In genomic region chr3:139132976-139133375, GRCh38 we compare ENCODE assay signal across 21 cellular contexts.
"Had no signal": no experiment of that assay in that cellular context is flagged by ENCODE, and none has a peak within 500 bp of the region (broad histone marks: within the 10 kb centered on the region; RNA-seq: fewer than 3 reads in every experiment).

No MANE protein-coding gene starts in this region.

- FAIRE-seq: keratinocyte had no signal

- H3K4me1 ChIP-seq: gastrocnemius medialis, lower lobe of right lung, prostate gland, right atrium auricular region, sigmoid colon, stomach, thyroid gland had no signal

- H3K9me3 ChIP-seq: gastrocnemius medialis, lower lobe of right lung, prostate gland, right atrium auricular region, sigmoid colon, stomach, thyroid gland had no signal

- H3K27ac ChIP-seq: dorsolateral prefrontal cortex, gastrocnemius medialis, lower lobe of right lung, prostate gland, right atrium auricular region, sigmoid colon, stomach, thyroid gland had no signal

- H3K4me3 ChIP-seq: dorsolateral prefrontal cortex, gastrocnemius medialis, lower lobe of right lung, prostate gland, right atrium auricular region, sigmoid colon, stomach, thyroid gland had no signal

- H3K27me3 ChIP-seq: dorsolateral prefrontal cortex, gastrocnemius medialis, right atrium auricular region, sigmoid colon, stomach, thyroid gland had no signal

- DNase-seq: dorsolateral prefrontal cortex; effector CD4-positive, alpha-beta T cell; foreskin fibroblast; gastrocnemius medialis; head of caudate nucleus; left ventricle myocardium superior; lower lobe of right lung; naive thymus-derived CD8-positive, alpha-beta T cell; nephron progenitor cell; nucleus accumbens; sigmoid colon; stimulated activated CD4-positive, alpha-beta T cell treated with anti-CD3 and anti-CD28 coated beads, Interleukin-2, amount 100 ng/mL, for 24 hours; stimulated activated CD4-positive, alpha-beta T cell treated with anti-CD3 and anti-CD28 coated beads, Interleukin-4, amount 100 ng/mL, for 24 hours; stimulated activated naive CD4-positive, alpha-beta T cell treated with Interleukin-2 at 50 U/mL for 16 hours; stomach; thyroid gland; trophoblast cell had no signal

- H3K36me3 ChIP-seq: gastrocnemius medialis, lower lobe of right lung, prostate gland, right atrium auricular region, sigmoid colon, stomach, thyroid gland had no signal

- ATAC-seq: gastrocnemius medialis; left ventricle myocardium superior; lower lobe of right lung; naive thymus-derived CD8-positive, alpha-beta T cell; stimulated activated effector memory CD8-positive, alpha-beta T cell treated with anti-CD3 and anti-CD28 coated beads, Interleukin-12 subunit alpha, Interleukin-12 subunit beta, amount 100 ng/mL, for 72 hours had no signal
